In the genomic region with DNA sequence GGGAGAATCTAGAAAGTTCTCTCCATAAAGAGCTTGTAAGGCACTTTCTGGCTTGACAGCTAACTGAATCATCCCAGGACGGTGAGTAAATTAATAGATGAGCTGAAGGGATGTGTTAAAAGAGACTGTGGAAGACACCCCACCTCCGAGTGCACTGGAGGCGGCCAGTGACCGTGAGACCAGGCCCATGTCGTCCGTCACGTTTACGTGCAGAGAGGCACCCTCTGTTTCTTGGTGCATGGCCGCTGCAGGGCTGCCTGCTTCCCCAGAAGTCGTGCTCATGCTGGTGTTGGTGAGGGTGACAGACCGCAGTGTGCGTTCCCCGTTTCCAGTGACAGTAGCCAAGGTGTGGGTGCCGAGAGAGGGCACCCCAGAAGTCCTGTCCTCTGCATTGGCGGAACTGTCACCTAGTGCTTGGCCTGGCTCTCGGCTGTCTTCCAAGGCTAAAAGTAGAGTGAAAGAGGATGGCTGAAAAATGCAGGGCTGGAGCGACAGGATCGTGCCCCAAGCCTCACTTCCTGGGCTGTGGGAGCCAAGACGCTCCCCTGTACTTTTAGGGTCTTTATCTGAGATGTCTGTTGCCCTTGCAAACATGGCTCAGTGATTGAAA, we compare ENCODE assay signal across 32 cellular contexts.
"Had no signal": no experiment of that assay in that cellular context is flagged by ENCODE, and none has a peak within 500 bp of the region (broad histone marks: within the 10 kb centered on the region; RNA-seq: fewer than 3 reads in every experiment).

No MANE protein-coding gene starts in this region.

- H3K9me2 ChIP-seq: SK-N-SH had no signal

- H3K4me3 ChIP-seq: esophagus muscularis mucosa, lower lobe of right lung, mucosa of descending colon, pancreas, prostate gland, smooth muscle cell, suprapubic skin, tibial artery had no signal

- H3K4me1 ChIP-seq: prostate gland, suprapubic skin, tibial artery had no signal

- H3K27me3 ChIP-seq: brain microvascular endothelial cell, esophagus muscularis mucosa, pancreas, suprapubic skin, tibial artery had no signal

- ATAC-seq: left colon; lower lobe of right lung; mucosa of descending colon; pancreas; stimulated activated naive B cell treated with anti-CD40 and anti-IgM and Interleukin-4, amounts not matched to agents 10 μg/mL and 1 μg/mL and 100 μg/mL, for 72 hours; WTC11 had no signal

- H3K4me2 ChIP-seq: SK-N-SH, smooth muscle cell had no signal

- H3K27ac ChIP-seq: brain microvascular endothelial cell, esophagus muscularis mucosa, lower lobe of right lung, pancreas, prostate gland, suprapubic skin, tibial artery had no signal

- H3K9me3 ChIP-seq: esophagus muscularis mucosa, lower lobe of right lung, mucosa of descending colon, pancreas, prostate gland, SK-N-SH, suprapubic skin, tibial artery had no signal

- DNase-seq: activated CD4-positive, alpha-beta memory T cell treated with anti-CD3 and anti-CD28 coated beads, Interleukin-2, amount 10 ng/mL, durations not matched to agents 7 days and 5 days; activated CD4-positive, alpha-beta T cell treated with anti-CD3 and anti-CD28 coated beads for 1 hour; activated CD4-positive, alpha-beta T cell treated with anti-CD3 and anti-CD28 coated beads, Interleukin-2, amount 10 ng/mL, durations not matched to agents 7 days and 5 days; activated CD8-positive, alpha-beta memory T cell treated with anti-CD3 and anti-CD28 coated beads, Interleukin-2, amount 50 U/mL, for 48 hours; activated gamma-delta T cell; activated naive CD4-positive, alpha-beta T cell treated with anti-CD3 and anti-CD28 coated beads, Interleukin-2, amount 10 ng/mL, durations not matched to agents 7 days and 5 days; activated naive CD8-positive, alpha-beta T cell treated with anti-CD3 and anti-CD28 coated beads, Interleukin-2, amount 10 ng/mL, durations not matched to agents 7 days and 5 days; activated T-cell treated with anti-CD3 and anti-CD28 coated beads, Interleukin-2, amount 50 U/mL, for 24 hours; brain microvascular endothelial cell; central memory CD4-positive, alpha-beta T cell; endodermal cell; foreskin melanocyte; left colon; lower lobe of right lung; mesenchymal stem cell; mucosa of descending colon; nephron progenitor cell; nucleus accumbens; pancreas; retina; SK-N-SH; stimulated activated CD4-positive, alpha-beta T cell treated with anti-CD3 and anti-CD28 coated beads, Interleukin-1b, Interleukin-23, amount 100 ng/mL, for 48 hours; stimulated activated CD4-positive, alpha-beta T cell treated with anti-CD3 and anti-CD28 coated beads, Interleukin-4, amount 100 ng/mL, for 4 hours; stimulated activated CD8-positive, alpha-beta memory T cell treated with anti-CD3 and anti-CD28 coated beads, Interleukin-4, amount 100 ng/mL, for 48 hours; stimulated activated naive B cell treated with anti-CD40 and anti-IgM and Interleukin-4, amounts not matched to agents 10 μg/mL and 1 μg/mL and 100 μg/mL, for 72 hours; T-helper 2 cell; tibial artery had no signal
